Comparison of ENCODE assay signal across 1 cellular context in the genomic region with DNA sequence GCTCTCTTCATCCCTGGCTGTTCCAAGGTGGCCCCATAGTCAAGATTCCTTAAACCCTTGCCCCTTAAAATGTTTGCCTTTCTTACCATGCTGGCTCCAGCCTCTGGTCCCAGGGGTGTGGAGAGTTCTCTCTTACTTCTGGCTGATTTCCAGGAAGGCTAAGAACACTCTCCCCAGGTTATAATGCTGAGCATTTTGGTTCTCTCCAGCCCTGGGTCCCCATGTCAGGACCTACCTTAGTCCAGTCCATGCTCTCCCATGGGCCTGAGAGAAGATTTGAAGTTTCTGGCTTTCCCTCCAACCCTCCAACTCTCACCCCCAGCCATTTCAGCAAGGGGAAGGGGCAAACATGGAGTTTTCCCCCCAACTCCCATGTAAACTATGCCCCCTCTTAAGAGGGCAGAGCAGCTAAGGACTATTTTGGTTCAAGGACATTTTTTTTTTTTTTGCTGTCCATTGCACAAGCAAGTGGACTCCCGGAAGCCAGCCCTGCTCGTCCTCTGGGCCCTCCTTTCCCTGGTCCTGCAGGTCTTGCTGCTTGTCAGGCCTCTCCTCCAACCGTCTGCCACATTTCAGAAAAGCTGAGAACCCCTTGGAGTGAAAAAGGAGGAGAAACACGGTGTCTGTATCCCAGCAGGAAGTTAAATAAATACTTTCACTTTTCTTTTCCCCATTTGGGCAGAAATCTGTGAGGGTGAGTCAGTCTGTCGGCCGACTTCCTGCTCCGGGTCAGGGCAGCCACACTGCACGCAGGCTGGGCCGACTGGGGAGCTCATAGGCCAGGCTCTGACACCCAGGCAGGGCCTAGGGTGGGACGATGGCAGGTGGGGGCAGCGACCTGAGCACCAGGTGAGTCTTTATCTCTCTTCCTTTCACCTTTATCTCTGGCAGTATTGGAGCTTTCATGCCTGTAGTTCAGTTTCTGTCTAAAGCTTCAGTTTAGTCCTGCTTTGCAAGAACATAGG.
TF ChIP-seq lines count a peak whose summit lies in the region.

TSS of gene SP140L (plus strand) at position 741 of the 965 bp plus-strand sequence. CDS start at position 818, 77 bp downstream.

TF ChIP-seq in HepG2, 621 proteins besides CTCF, POLR2A, EP300 and RAD21 (continued from another document and continues in another):
- TF ChIP-seq CHD2 (IDR thresholded peaks at IDR 0.05; ENCODE audit: low read depth, low read length) (no peak; the same call in 1 of the 2 replicates), ZNF547 (CRISPR knock-in tag; IDR thresholded peaks at IDR 0.05) (peak; percentile 65; the same call in 1 of the 2 replicates), ATF2 (CRISPR knock-in tag; IDR thresholded peaks at IDR 0.05) (peak; percentile 53; the same call in 1 of the 2 replicates), SETDB1 (CRISPR knock-in tag; IDR thresholded peaks at IDR 0.05; ENCODE audit: borderline replicate concordance) (no peak), FOXA1 (IDR thresholded peaks at IDR 0.05) (no peak), FOXA1 (CRISPR knock-in tag; IDR thresholded peaks at IDR 0.05) (0 out of 2 replicates have a peak, but pooled peaks have one; percentile 8), ETS1 (CRISPR knock-in tag; IDR thresholded peaks at IDR 0.05) (no peak; the same call in 1 of the 2 replicates), SSRP1 (CRISPR knock-in tag; IDR thresholded peaks at IDR 0.05) (no peak), SMARCC2 (IDR thresholded peaks at IDR 0.05) (no peak), TGIF2 (CRISPR knock-in tag; IDR thresholded peaks at IDR 0.05) (0 out of 2 replicates have a peak, but pooled peaks have one; percentile 71), CBFB (CRISPR knock-in tag; IDR thresholded peaks at IDR 0.05) (no peak), HES4 (CRISPR knock-in tag; IDR thresholded peaks at IDR 0.05; ENCODE audit: borderline replicate concordance) (no peak), CHD4 (IDR thresholded peaks at IDR 0.05; ENCODE audit: borderline replicate concordance, low read length) (no peak), SAFB2 (CRISPR knock-in tag; IDR thresholded peaks at IDR 0.05; ENCODE audit: borderline replicate concordance, low read depth) (no peak), RELA (CRISPR knock-in tag; IDR thresholded peaks at IDR 0.05) (no peak), SNAI1 (CRISPR knock-in tag; IDR thresholded peaks at IDR 0.05; ENCODE audit: borderline replicate concordance) (no peak), ZNF672 (CRISPR knock-in tag; IDR thresholded peaks at IDR 0.05) (no peak), ZNF205 (CRISPR knock-in tag; IDR thresholded peaks at IDR 0.05) (no peak), SMYD3 (CRISPR knock-in tag; IDR thresholded peaks at IDR 0.05) (no peak), ZNF580 (CRISPR knock-in tag; IDR thresholded peaks at IDR 0.05; ENCODE audit: borderline replicate concordance, low read depth) (peak; percentile 77; the same call in 1 of the 2 replicates), RAD51 (IDR thresholded peaks at IDR 0.05; ENCODE audit: borderline replicate concordance) (no peak), SOX13 (IDR thresholded peaks at IDR 0.05) (no peak), SOX13 (CRISPR knock-in tag; conservative IDR thresholded peaks at IDR 0.05 in 1 of 2, IDR thresholded peaks at IDR 0.05 in 1 of 2) (peak in 1 of 2 experiments; percentile 17; a peak in 1 of 4 replicates), ZNF598 (CRISPR knock-in tag; IDR thresholded peaks at IDR 0.05; ENCODE audit: borderline replicate concordance) (peak; percentile 89; the same call in 1 of the 2 replicates), SCMH1 (CRISPR knock-in tag; IDR thresholded peaks at IDR 0.05; ENCODE audit: borderline replicate concordance) (no peak), SPEN (CRISPR knock-in tag; IDR thresholded peaks at IDR 0.05; ENCODE audit: low read depth) (peak; percentile 95), ZNF660 (CRISPR knock-in tag; IDR thresholded peaks at IDR 0.05; ENCODE audit: borderline replicate concordance, low read depth) (no peak), RBM22 (optimal IDR thresholded peaks at IDR 0.05; ENCODE audit: low read length) (no peak), SRSF1 (optimal IDR thresholded peaks at IDR 0.05; ENCODE audit: low read depth, low read length) (no peak), PRDM15 (CRISPR knock-in tag; IDR thresholded peaks at IDR 0.05) (0 out of 2 replicates have a peak, but pooled peaks have one; percentile 18), ZNF260 (CRISPR knock-in tag; IDR thresholded peaks at IDR 0.05; ENCODE audit: borderline replicate concordance, low read depth) (no peak), SIX4 (CRISPR knock-in tag; IDR thresholded peaks at IDR 0.05) (0 out of 2 replicates have a peak, but pooled peaks have one; percentile 26)
- TF ChIP-seq, protein P1, sequence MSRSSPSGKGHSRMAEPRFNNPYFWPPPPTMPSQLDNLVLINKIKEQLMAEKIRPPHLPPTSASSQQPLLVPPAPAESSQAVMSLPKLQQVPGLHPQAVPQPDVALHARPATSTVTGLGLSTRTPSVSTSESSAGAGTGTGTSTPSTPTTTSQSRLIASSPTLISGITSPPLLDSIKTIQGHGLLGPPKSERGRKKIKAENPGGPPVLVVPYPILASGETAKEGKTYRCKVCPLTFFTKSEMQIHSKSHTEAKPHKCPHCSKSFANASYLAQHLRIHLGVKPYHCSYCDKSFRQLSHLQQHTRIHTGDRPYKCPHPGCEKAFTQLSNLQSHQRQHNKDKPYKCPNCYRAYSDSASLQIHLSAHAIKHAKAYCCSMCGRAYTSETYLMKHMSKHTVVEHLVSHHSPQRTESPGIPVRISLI (CRISPR knock-in tag; IDR thresholded peaks at IDR 0.05; ENCODE audit: borderline replicate concordance) = peak; percentile 97
- TF ChIP-seq, protein P2, sequence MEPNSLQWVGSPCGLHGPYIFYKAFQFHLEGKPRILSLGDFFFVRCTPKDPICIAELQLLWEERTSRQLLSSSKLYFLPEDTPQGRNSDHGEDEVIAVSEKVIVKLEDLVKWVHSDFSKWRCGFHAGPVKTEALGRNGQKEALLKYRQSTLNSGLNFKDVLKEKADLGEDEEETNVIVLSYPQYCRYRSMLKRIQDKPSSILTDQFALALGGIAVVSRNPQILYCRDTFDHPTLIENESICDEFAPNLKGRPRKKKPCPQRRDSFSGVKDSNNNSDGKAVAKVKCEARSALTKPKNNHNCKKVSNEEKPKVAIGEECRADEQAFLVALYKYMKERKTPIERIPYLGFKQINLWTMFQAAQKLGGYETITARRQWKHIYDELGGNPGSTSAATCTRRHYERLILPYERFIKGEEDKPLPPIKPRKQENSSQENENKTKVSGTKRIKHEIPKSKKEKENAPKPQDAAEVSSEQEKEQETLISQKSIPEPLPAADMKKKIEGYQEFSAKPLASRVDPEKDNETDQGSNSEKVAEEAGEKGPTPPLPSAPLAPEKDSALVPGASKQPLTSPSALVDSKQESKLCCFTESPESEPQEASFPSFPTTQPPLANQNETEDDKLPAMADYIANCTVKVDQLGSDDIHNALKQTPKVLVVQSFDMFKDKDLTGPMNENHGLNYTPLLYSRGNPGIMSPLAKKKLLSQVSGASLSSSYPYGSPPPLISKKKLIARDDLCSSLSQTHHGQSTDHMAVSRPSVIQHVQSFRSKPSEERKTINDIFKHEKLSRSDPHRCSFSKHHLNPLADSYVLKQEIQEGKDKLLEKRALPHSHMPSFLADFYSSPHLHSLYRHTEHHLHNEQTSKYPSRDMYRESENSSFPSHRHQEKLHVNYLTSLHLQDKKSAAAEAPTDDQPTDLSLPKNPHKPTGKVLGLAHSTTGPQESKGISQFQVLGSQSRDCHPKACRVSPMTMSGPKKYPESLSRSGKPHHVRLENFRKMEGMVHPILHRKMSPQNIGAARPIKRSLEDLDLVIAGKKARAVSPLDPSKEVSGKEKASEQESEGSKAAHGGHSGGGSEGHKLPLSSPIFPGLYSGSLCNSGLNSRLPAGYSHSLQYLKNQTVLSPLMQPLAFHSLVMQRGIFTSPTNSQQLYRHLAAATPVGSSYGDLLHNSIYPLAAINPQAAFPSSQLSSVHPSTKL (CRISPR knock-in tag; IDR thresholded peaks at IDR 0.05) = peak; percentile 77
- TF ChIP-seq, protein P3, sequence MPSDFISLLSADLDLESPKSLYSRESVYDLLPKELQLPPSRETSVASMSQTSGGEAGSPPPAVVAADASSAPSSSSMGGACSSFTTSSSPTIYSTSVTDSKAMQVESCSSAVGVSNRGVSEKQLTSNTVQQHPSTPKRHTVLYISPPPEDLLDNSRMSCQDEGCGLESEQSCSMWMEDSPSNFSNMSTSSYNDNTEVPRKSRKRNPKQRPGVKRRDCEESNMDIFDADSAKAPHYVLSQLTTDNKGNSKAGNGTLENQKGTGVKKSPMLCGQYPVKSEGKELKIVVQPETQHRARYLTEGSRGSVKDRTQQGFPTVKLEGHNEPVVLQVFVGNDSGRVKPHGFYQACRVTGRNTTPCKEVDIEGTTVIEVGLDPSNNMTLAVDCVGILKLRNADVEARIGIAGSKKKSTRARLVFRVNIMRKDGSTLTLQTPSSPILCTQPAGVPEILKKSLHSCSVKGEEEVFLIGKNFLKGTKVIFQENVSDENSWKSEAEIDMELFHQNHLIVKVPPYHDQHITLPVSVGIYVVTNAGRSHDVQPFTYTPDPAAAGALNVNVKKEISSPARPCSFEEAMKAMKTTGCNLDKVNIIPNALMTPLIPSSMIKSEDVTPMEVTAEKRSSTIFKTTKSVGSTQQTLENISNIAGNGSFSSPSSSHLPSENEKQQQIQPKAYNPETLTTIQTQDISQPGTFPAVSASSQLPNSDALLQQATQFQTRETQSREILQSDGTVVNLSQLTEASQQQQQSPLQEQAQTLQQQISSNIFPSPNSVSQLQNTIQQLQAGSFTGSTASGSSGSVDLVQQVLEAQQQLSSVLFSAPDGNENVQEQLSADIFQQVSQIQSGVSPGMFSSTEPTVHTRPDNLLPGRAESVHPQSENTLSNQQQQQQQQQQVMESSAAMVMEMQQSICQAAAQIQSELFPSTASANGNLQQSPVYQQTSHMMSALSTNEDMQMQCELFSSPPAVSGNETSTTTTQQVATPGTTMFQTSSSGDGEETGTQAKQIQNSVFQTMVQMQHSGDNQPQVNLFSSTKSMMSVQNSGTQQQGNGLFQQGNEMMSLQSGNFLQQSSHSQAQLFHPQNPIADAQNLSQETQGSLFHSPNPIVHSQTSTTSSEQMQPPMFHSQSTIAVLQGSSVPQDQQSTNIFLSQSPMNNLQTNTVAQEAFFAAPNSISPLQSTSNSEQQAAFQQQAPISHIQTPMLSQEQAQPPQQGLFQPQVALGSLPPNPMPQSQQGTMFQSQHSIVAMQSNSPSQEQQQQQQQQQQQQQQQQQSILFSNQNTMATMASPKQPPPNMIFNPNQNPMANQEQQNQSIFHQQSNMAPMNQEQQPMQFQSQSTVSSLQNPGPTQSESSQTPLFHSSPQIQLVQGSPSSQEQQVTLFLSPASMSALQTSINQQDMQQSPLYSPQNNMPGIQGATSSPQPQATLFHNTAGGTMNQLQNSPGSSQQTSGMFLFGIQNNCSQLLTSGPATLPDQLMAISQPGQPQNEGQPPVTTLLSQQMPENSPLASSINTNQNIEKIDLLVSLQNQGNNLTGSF (CRISPR knock-in tag; IDR thresholded peaks at IDR 0.05) = no peak
- TF ChIP-seq, protein P4, sequence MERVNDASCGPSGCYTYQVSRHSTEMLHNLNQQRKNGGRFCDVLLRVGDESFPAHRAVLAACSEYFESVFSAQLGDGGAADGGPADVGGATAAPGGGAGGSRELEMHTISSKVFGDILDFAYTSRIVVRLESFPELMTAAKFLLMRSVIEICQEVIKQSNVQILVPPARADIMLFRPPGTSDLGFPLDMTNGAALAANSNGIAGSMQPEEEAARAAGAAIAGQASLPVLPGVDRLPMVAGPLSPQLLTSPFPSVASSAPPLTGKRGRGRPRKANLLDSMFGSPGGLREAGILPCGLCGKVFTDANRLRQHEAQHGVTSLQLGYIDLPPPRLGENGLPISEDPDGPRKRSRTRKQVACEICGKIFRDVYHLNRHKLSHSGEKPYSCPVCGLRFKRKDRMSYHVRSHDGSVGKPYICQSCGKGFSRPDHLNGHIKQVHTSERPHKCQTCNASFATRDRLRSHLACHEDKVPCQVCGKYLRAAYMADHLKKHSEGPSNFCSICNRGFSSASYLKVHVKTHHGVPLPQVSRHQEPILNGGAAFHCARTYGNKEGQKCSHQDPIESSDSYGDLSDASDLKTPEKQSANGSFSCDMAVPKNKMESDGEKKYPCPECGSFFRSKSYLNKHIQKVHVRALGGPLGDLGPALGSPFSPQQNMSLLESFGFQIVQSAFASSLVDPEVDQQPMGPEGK (CRISPR knock-in tag; IDR thresholded peaks at IDR 0.05) = peak; percentile 63
